ENCODE assay signal across 8 cellular contexts in genomic region chr16:3065069-3065741, GRCh38. TPM values are rescaled to one million over a fixed set of nuclear protein-coding genes. Genes with fewer than 3 reads are reported as not detected.
DNase-seq lines count a peak whose midpoint lies in the region; ATAC-seq and TF ChIP-seq lines count a peak whose summit lies in the region.

Gene IL32 (plus strand): TSS chr16:3065640. CDS start chr16:3065812, 172 bp downstream.

- H3K9ac ChIP-seq in ES-I3 (ENCODE audit: low read depth, low read length): peak within 1 kb of the TSS; percentile 19; the same call in 1 of the 2 replicates

- ATAC-seq in RWPE2 (ENCODE audit: low read depth): peak; percentile 71
- ATAC-seq in GM21786 (IDR thresholded peaks at IDR 0.05; ENCODE audit: unreplicated experiment): no peak
- no peak for ATAC-seq in HG03378 (IDR thresholded peaks at IDR 0.05; ENCODE audit: unreplicated experiment)
- no peak for ATAC-seq in GM19397 (IDR thresholded peaks at IDR 0.05; ENCODE audit: unreplicated experiment)

- DNase-seq in RWPE2 (ENCODE audit: low spot score) (no peak), kidney epithelial cell (ENCODE audit: low read depth) (peak; percentile 57)
- peak; percentile 52 to 64 (median 55) for DNase-seq in stimulated activated CD4-positive, alpha-beta T cell treated with anti-CD3 and anti-CD28 coated beads, TNF-alpha, amount 100 ng/mL, for 48 hours (ENCODE audit: low read depth in 3 of 3)

- H3K4me1 ChIP-seq in ES-I3 (ENCODE audit: insufficient read depth, low read length) (peaks cover 12% of the 10 kb centered on the region), RWPE2 (ENCODE audit: insufficient read depth, poor library complexity, severe bottlenecking) (peaks cover 8% of the 10 kb centered on the region)

- TF ChIP-seq CTCF in RWPE2 (IDR thresholded peaks at IDR 0.05; ENCODE audit: poor library complexity, severe bottlenecking): no peak
- TF ChIP-seq CTCF in kidney epithelial cell (IDR thresholded peaks at IDR 0.05; ENCODE audit: insufficient read depth, low read length, poor library complexity, severe bottlenecking): no peak

- WGBS in adipose tissue, 3 donors: 33 to 45% (median 34%) methylated on average over 13 of the region's 13 CpGs

- no peak within 1 kb of the TSS for H3K27ac ChIP-seq in RWPE2 (ENCODE audit: poor library complexity, severe bottlenecking)
- no peak within 1 kb of the TSS for H3K27ac ChIP-seq in adipose tissue (ENCODE audit: low read depth, low read length)

- H3K4me3 ChIP-seq in RWPE2 (ENCODE audit: severe bottlenecking) (no peak within 1 kb of the TSS), kidney epithelial cell (ENCODE audit: low read depth, low read length) (peak within 1 kb of the TSS; percentile 9)

- H3K36me3 ChIP-seq in ES-I3 (ENCODE audit: insufficient read depth, low read length): no peaks in the 10 kb centered on the region
- H3K36me3 ChIP-seq in RWPE2 (ENCODE audit: low read depth): no peaks in the 10 kb centered on the region
- no peaks in the 10 kb centered on the region for H3K36me3 ChIP-seq in kidney epithelial cell (ENCODE audit: control insufficient read depth, insufficient read depth, low read length)

- H3K9me3 ChIP-seq in ES-I3 (ENCODE audit: control insufficient read depth, insufficient read depth, low read length): no peaks in the 10 kb centered on the region
- no peaks in the 10 kb centered on the region for H3K9me3 ChIP-seq in RWPE2 (ENCODE audit: severe bottlenecking)

- H3K27me3 ChIP-seq in RWPE2 (ENCODE audit: insufficient read depth, poor library complexity, severe bottlenecking) (no peaks in the 10 kb centered on the region), kidney epithelial cell (ENCODE audit: control insufficient read depth, insufficient read depth, low read length) (no peaks in the 10 kb centered on the region)

RNA-seq across cellular contexts. Expression of gene IL32, which starts in this region (rescaled TPM):
- polyA plus RNA-seq in adipose tissue: 100 to 1,000 TPM in 1 of 3 donors, 10 to 100 TPM in 2; 77.7 to 209 (median 87.0) TPM
- total RNA-seq in kidney epithelial cell: 621 and 682 TPM in 2 replicates
